Comparison of ENCODE assay signal across 8 cellular contexts in the genomic region with DNA sequence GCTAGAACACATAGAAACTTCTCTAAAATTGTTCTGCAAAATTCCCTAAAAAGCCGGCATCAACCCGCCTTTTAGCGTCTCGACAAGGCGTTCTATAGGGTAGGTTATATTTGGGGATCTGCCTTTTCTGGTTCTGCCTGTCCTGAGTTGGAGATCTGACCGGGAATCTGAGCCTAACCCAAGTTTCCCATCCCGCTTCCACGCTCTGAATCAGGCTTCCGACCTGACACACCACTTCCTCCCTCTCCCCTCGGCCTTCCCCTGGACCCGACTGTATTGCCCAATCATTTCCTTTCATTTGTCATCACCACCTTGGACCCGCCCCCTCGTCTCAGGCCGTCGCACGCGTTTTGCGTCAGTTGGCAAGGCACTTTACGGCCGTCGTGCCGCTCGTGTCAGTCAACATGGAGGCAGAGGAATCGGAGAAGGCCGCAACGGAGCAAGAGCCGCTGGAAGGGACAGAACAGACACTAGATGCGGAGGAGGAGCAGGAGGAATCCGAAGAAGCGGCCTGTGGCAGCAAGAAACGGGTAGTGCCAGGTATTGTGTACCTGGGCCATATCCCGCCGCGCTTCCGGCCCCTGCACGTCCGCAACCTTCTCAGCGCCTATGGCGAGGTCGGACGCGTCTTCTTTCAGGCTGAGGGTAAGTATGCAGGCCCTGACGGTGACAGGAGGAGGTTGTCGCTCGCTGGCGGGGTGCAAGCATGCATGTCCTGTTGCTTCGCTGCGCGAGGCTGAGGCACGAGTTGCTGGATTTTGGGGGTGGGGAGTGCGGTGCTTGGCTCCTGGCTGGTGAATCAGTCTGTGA. TPM values are rescaled to one million over a fixed set of nuclear protein-coding genes. Genes with fewer than 3 reads are reported as not detected.
A peak's percentile ranks its signal among the peaks of the same experiment; 100 is the strongest.
DNase-seq lines count a peak whose midpoint lies in the region; ATAC-seq and TF ChIP-seq lines count a peak whose summit lies in the region.

Gene ABT1 (plus strand): TSS at position 375 of the 810 bp plus-strand sequence. CDS start 30 bp downstream, at position 405.

- H4K5ac ChIP-seq in H9 (ENCODE audit: insufficient read length, low read depth, low read length) = no peak within 1 kb of the TSS

- H3K4me3 Mint-ChIP-seq in H9 = no peak within 1 kb of the TSS
- no peak within 1 kb of the TSS for H3K4me3 Mint-ChIP-seq in natural killer cell treated with Interleukin-12 subunit alpha and Interleukin-12 subunit beta and Interleukin-15 and Interleukin-18, amount 100 ng/mL, for 72 hours

- no peaks in the 10 kb centered on the region for H3K9me3 Mint-ChIP-seq in H9
- H3K9me3 Mint-ChIP-seq in natural killer cell treated with Interleukin-12 subunit alpha and Interleukin-12 subunit beta and Interleukin-15 and Interleukin-18, amount 100 ng/mL, for 72 hours = no peaks in the 10 kb centered on the region

- TF ChIP-seq CTCF in H9 (conservative IDR thresholded peaks at IDR 0.05) (no peak), fibroblast of the aortic adventitia (IDR thresholded peaks at IDR 0.05; ENCODE audit: insufficient read depth, low read length) (no peak)

- H3K27me3 ChIP-seq in H9 (ENCODE audit: insufficient read depth, low read length) (no peaks in the 10 kb centered on the region), MG63 (no peaks in the 10 kb centered on the region)

- H2BK5ac ChIP-seq in H9 (ENCODE audit: insufficient read length, low read length) = no peak within 1 kb of the TSS

- peak within 1 kb of the TSS; percentile 72 for H3K4me3 ChIP-seq in MG63
- H3K4me3 ChIP-seq in fibroblast of the aortic adventitia (ENCODE audit: low read depth, low read length) = peak within 1 kb of the TSS; percentile 100

- H3K4me1 ChIP-seq in H9 (ENCODE audit: insufficient read depth, low read length) = no peaks in the 10 kb centered on the region; the same call in 1 of the 2 replicates

- H4K91ac ChIP-seq in H9 (ENCODE audit: insufficient read length, low read depth, low read length) = no peak within 1 kb of the TSS

- H3K56ac ChIP-seq in H9 (ENCODE audit: insufficient read length, low read depth, low read length) = no peak within 1 kb of the TSS

- H3K27me3 Mint-ChIP-seq in H9 (ENCODE audit: low read depth) = peaks cover 5% of the 10 kb centered on the region; the same call in 1 of the 2 replicates
- peaks cover 15 to 26% of the 10 kb centered on the region in 2 donors for H3K27me3 Mint-ChIP-seq in natural killer cell treated with Interleukin-12 subunit alpha and Interleukin-12 subunit beta and Interleukin-15 and Interleukin-18, amount 100 ng/mL, for 72 hours

- H3K27ac ChIP-seq in H9 (ENCODE audit: insufficient read length, low read depth, low read length) = no peak within 1 kb of the TSS

- no CpG with 5 or more reads among the region's 51 CpGs for WGBS in H9 (ENCODE audit: extremely low coverage, insufficient read length, low lambda C conversion rate)

- no peak within 1 kb of the TSS for H4K8ac ChIP-seq in H9 (replicated peaks; ENCODE audit: insufficient read length, low read depth, low read length)

- no peak within 1 kb of the TSS for H2BK12ac ChIP-seq in H9 (ENCODE audit: insufficient read length, low read depth, low read length)

- H3K4ac ChIP-seq in H9 (ENCODE audit: low read depth, low read length) = no peak within 1 kb of the TSS

- H2BK20ac ChIP-seq in H9 (ENCODE audit: low read depth, low read length, poor library complexity, severe bottlenecking) = no peak within 1 kb of the TSS

- H2BK15ac ChIP-seq in H9 (ENCODE audit: low read depth, low read length) = no peak within 1 kb of the TSS

- H3K18ac ChIP-seq in H9 (ENCODE audit: insufficient read length, low read depth, low read length) = peak within 1 kb of the TSS; percentile 44

- no peak within 1 kb of the TSS for H3K23ac ChIP-seq in H9 (ENCODE audit: insufficient read length, low read depth, low read length)

- DNase-seq in ELR (ENCODE audit: low read depth) = peak; percentile 100
- DNase-seq in H9 = peak; percentile 98
- DNase-seq in MG63 = peak; percentile 93
- peak; percentile 97 to 98 for DNase-seq in SHP77 (lab: John Stamatoyannopoulos, UW)
- peak; percentile 96 for DNase-seq in activated effector memory CD4-positive, alpha-beta T cell treated with Interleukin-2 at 50 U/mL for 16 hours
- peak; percentile 98 for DNase-seq in fibroblast of the aortic adventitia (ENCODE audit: low read depth)
- peak; percentile 95 for DNase-seq in natural killer cell treated with Interleukin-12 subunit alpha and Interleukin-12 subunit beta and Interleukin-15 and Interleukin-18, amount 100 ng/mL, for 72 hours (ENCODE audit: low spot score)
- DNase-seq in stimulated activated naive CD8-positive, alpha-beta T cell treated with anti-CD3 and anti-CD28 coated beads, Interleukin-15, Interleukin-2, amounts not matched to agents 100 U/mL and 50 U/mL, for 24 hours = peak; percentile 96

- H2AK5ac ChIP-seq in H9 (ENCODE audit: insufficient read length, low read length) = no peak within 1 kb of the TSS

- peak within 1 kb of the TSS in 1 of 3 experiments; percentile 14; a peak in 1 of 7 replicates for H3K27ac Mint-ChIP-seq in H9
- no peak within 1 kb of the TSS for H3K27ac Mint-ChIP-seq in natural killer cell treated with Interleukin-12 subunit alpha and Interleukin-12 subunit beta and Interleukin-15 and Interleukin-18, amount 100 ng/mL, for 72 hours

- peaks cover 9 to 11% of the 10 kb centered on the region in 2 experiments for H3K4me1 Mint-ChIP-seq in H9
- peaks cover 0 to 8% of the 10 kb centered on the region in 2 donors for H3K4me1 Mint-ChIP-seq in natural killer cell treated with Interleukin-12 subunit alpha and Interleukin-12 subunit beta and Interleukin-15 and Interleukin-18, amount 100 ng/mL, for 72 hours (ENCODE audit: low read depth in 2 of 2)

- H3K79me1 ChIP-seq in H9 (ENCODE audit: insufficient read depth, low read depth, low read length, poor library complexity, severe bottlenecking) = peaks cover 5% of the 10 kb centered on the region

- peak within 1 kb of the TSS; percentile 99 for H3K4me2 ChIP-seq in H9 (ENCODE audit: insufficient read depth, insufficient read length, low read length)

- ATAC-seq in natural killer cell treated with Interleukin-12 subunit alpha and Interleukin-12 subunit beta and Interleukin-15 and Interleukin-18, amount 100 ng/mL, for 72 hours = peak; percentile 91 to 92
- ATAC-seq in stimulated activated naive CD8-positive, alpha-beta T cell treated with anti-CD3 and anti-CD28 coated beads, Interleukin-15, Interleukin-2, amounts not matched to agents 100 U/mL and 50 U/mL, for 24 hours = peak; percentile 64

- peak within 1 kb of the TSS; percentile 74 for H2AFZ ChIP-seq in H9 (ENCODE audit: low read length)

- peaks cover 3% of the 10 kb centered on the region; the same call in 1 of the 2 replicates for H3K79me2 ChIP-seq in H9 (ENCODE audit: insufficient read depth, low read length)

- H3K9me3 ChIP-seq in H9 (ENCODE audit: control insufficient read depth, low read depth, low read length) (no peaks in the 10 kb centered on the region), MG63 (no peaks in the 10 kb centered on the region)

- H3K36me3 Mint-ChIP-seq in H9 (ENCODE audit: insufficient read depth in 1 of 3, low read depth in 3 of 3) = peaks cover 5 to 18% (median 14%) of the 10 kb centered on the region in 3 experiments; a peak in 6 of 7 replicates
- no peaks in the 10 kb centered on the region for H3K36me3 Mint-ChIP-seq in natural killer cell treated with Interleukin-12 subunit alpha and Interleukin-12 subunit beta and Interleukin-15 and Interleukin-18, amount 100 ng/mL, for 72 hours

- H3K23me2 ChIP-seq in H9 (ENCODE audit: insufficient read length, low read depth, low read length, poor library complexity, severe bottlenecking) = peaks cover 21% of the 10 kb centered on the region

- no peak within 1 kb of the TSS for H3T11ph ChIP-seq in H9 (ENCODE audit: low read length)

- peak within 1 kb of the TSS; percentile 89 for H3K9ac ChIP-seq in H9 (ENCODE audit: extremely low read depth, insufficient read length, low read length)

- no peaks in the 10 kb centered on the region for H4K20me1 ChIP-seq in H9 (ENCODE audit: control insufficient read depth, insufficient read depth, insufficient read length)

- H2BK120ac ChIP-seq in H9 (ENCODE audit: low read depth, low read length, poor library complexity, severe bottlenecking) = no peak within 1 kb of the TSS

- peak within 1 kb of the TSS; percentile 46; the same call in 1 of the 2 replicates for H3K14ac ChIP-seq in H9 (ENCODE audit: insufficient read depth, low read length)

- H3K36me3 ChIP-seq in MG63 = peaks cover 2% of the 10 kb centered on the region

RNA-seq across cellular contexts. Expression of gene ABT1, which starts in this region (rescaled TPM):
- 26.4 and 27.3 TPM in 2 replicates for total RNA-seq in H9 (2021)
- 21.8 and 22.6 TPM in 2 replicates for total RNA-seq in MG63 (2014; rRNA removed; shearing (Covaris generic); ENCODE audit: low replicate concordance)
- total RNA-seq in fibroblast of the aortic adventitia (ENCODE audit: low replicate concordance) = 4.1 and 10.0 TPM in 2 replicates
- 10 to 100 TPM; 26.1 to 29.5 TPM for total RNA-seq in natural killer cell treated with Interleukin-12 subunit alpha and Interleukin-12 subunit beta and Interleukin-15 and Interleukin-18, amount 100 ng/mL, for 72 hours
